In genomic region chr3:45938858-45939257, GRCh38 we compare ENCODE assay signal across 8 cellular contexts. TPM values are rescaled to one million over a fixed set of nuclear protein-coding genes. Genes with fewer than 3 reads are reported as not detected.
DNase-seq lines count a peak whose midpoint lies in the region; ATAC-seq lines count a peak whose summit lies in the region.

No MANE protein-coding gene starts in this region.

- intact Hi-C loops in left ventricle myocardium superior (cut with micrococcal nuclease), result loop anchor here (2.0 kb wide), 1 partner anchor 140 kb away; no protein-coding TSS in a partner anchor

- DNase-seq in AG08396 (ENCODE audit: low spot score) (peak; percentile 73), NCI-H187 treated with DMSO at 0.1 percent for 48 hours (lab: John Stamatoyannopoulos, UW) (peak; percentile 44), T-helper 2 cell (peak; percentile 34 to 88 (median 71)), amygdala (lab: John Stamatoyannopoulos, UW) (peak in 53 of 56 donors; percentile 25 to 94 (median 68)), left ventricle myocardium superior (peak; percentile 74), retina (peak; percentile 87)

- peak; percentile 52 for ATAC-seq in GM21576 (IDR thresholded peaks at IDR 0.05; ENCODE audit: unreplicated experiment)
- ATAC-seq in left ventricle myocardium superior, result peak; percentile 85
- no peak for ATAC-seq in GM21515 (IDR thresholded peaks at IDR 0.05; ENCODE audit: unreplicated experiment)

RNA-seq across cellular contexts. Expression of gene CXCR6, which starts 4.4 kb away (rescaled TPM):
- total RNA-seq in left ventricle myocardium superior, result 0.59 TPM

RNA-seq across cellular contexts. Expression of gene CCR9, which starts 52.5 kb away (rescaled TPM):
- not detected for total RNA-seq in left ventricle myocardium superior

RNA-seq across cellular contexts. Expression of gene FYCO1, which starts 56.8 kb away (rescaled TPM):
- 146 TPM for total RNA-seq in left ventricle myocardium superior
